ENCODE assay signal across 8 cellular contexts in genomic region chr15:92733090-92733933, GRCh38.
DNase-seq lines count a peak whose midpoint lies in the region; ATAC-seq, FAIRE-seq and TF ChIP-seq lines count a peak whose summit lies in the region.

No MANE protein-coding gene starts in this region.

- H3K36me3 ChIP-seq in Panc1 (ENCODE audit: control insufficient read depth, insufficient read depth, low read length), result no peaks in the 10 kb centered on the region

- no peaks in the 10 kb centered on the region for H3K4me1 ChIP-seq in Panc1 (ENCODE audit: control insufficient read depth, insufficient read depth, low read length)

- BruUV-seq in Panc1 (replicated peaks; lab: Mats Ljungman, UMichigan), result no TSS peak

- in situ Hi-C loops in Panc1 (cut with HindIII; ENCODE audit: low pct_unique_long_range_greater_than_20kb, low sequenced_read_pairs), result no loop called here

- POLR2A ChIA-PET in Panc1 (lab: Charles Lee), result interaction anchor here (0.6 kb wide), 1 partner anchor 299 kb away, joined by 5 read pairs; no protein-coding TSS in a partner anchor

- H3K9me3 ChIP-seq in Panc1 (ENCODE audit: control insufficient read depth, insufficient read depth, low read depth, low read length), result no peaks in the 10 kb centered on the region

- intact Hi-C loops in Panc1 (cut with micrococcal nuclease; ENCODE audit: unreplicated experiment), result no loop called here

- TF ChIP-seq CTCF in Panc1 (IDR thresholded peaks at IDR 0.05) (no peak), epithelial cell of proximal tubule (conservative IDR thresholded peaks at IDR 0.05; ENCODE audit: low read depth, low read length) (no peak)

- no peak for DNase-seq in Panc1 (ENCODE audit: low read depth, low spot score)
- no peak for DNase-seq in epithelial cell of proximal tubule (ENCODE audit: low read depth)
- peak; percentile 39 for DNase-seq in pons (ENCODE audit: low spot score)
- no peak for DNase-seq in iPS-NIHi11 (ENCODE audit: low spot score)
- DNase-seq in GOT3 (lab: John Stamatoyannopoulos, UW), result no peak

- CTCF ChIA-PET in Panc1 (lab: Charles Lee), result no interaction called here

- H3K27me3 ChIP-seq in Panc1 (ENCODE audit: control insufficient read depth, insufficient read depth, low read length), result no peaks in the 10 kb centered on the region

- ATAC-seq in Panc1, result no peak
- no peak for ATAC-seq in HG02759 (IDR thresholded peaks at IDR 0.05; ENCODE audit: unreplicated experiment)
- no peak for ATAC-seq in GM18873 (IDR thresholded peaks at IDR 0.05; ENCODE audit: low FRiP score, unreplicated experiment)

- FAIRE-seq in G401.6 (lab: Jason Lieb, UNC), result peak; percentile 49

- peak overlapping the region; percentile 40; the same call in 1 of the 2 replicates for H3K27ac ChIP-seq in Panc1 (ENCODE audit: low read length)

- peak overlapping the region; percentile 52 to 64 for H3K4me3 ChIP-seq in Panc1 (ENCODE audit: low read depth in 2 of 2, low read length in 2 of 2)
- peak overlapping the region; percentile 54 for H3K4me3 ChIP-seq in epithelial cell of proximal tubule (ENCODE audit: low read depth, low read length)
